26 cellular contexts compared by ENCODE assay signal in genomic region chr2:158112971-158113370, GRCh38.
"Had no signal": no experiment of that assay in that cellular context is flagged by ENCODE, and none has a peak within 500 bp of the region (broad histone marks: within the 10 kb centered on the region; RNA-seq: fewer than 3 reads in every experiment).

No MANE protein-coding gene starts in this region.

- H3K36me3 Mint-ChIP-seq: activated CD8-positive, alpha-beta memory T cell treated with anti-CD3 and anti-CD28 coated beads, Interleukin-2, amount 10 ng/mL, durations not matched to agents 7 days and 5 days; activated naive CD4-positive, alpha-beta T cell treated with anti-CD3 and anti-CD28 coated beads, Interleukin-2, amount 50 U/mL, for 24 hours; naive thymus-derived CD8-positive, alpha-beta T cell; neural progenitor cell; WTC11 had no signal

- H3K9me3 Mint-ChIP-seq: activated CD8-positive, alpha-beta T cell treated with anti-CD3 and anti-CD28 coated beads for 36 hours; activated naive CD4-positive, alpha-beta T cell treated with anti-CD3 and anti-CD28 coated beads, Interleukin-2, amount 50 U/mL, for 24 hours; activated naive CD8-positive, alpha-beta T cell treated with anti-CD3 and anti-CD28 coated beads, Interleukin-2, amount 50 U/mL, for 24 hours; activated T-helper 2 cell treated with anti-CD3 and anti-CD28 coated beads, Interferon-gamma antibody, Interleukin-2, Interleukin-4, amounts not matched to agents 10 μg/mL and 5 μg/mL and 100 μg/mL, durations not matched to agents 14 hours and 24 hours and 36 hours; neural progenitor cell had no signal

- H3K27ac Mint-ChIP-seq: activated CD8-positive, alpha-beta memory T cell treated with anti-CD3 and anti-CD28 coated beads, Interleukin-2, amount 10 ng/mL, durations not matched to agents 7 days and 5 days; activated CD8-positive, alpha-beta T cell treated with anti-CD3 and anti-CD28 coated beads for 36 hours; activated naive CD4-positive, alpha-beta T cell treated with anti-CD3 and anti-CD28 coated beads, Interleukin-2, amount 50 U/mL, for 24 hours; activated naive CD8-positive, alpha-beta T cell treated with anti-CD3 and anti-CD28 coated beads, Interleukin-2, amount 50 U/mL, for 24 hours; activated T-helper 2 cell treated with anti-CD3 and anti-CD28 coated beads, Interferon-gamma antibody, Interleukin-2, Interleukin-4, amounts not matched to agents 10 μg/mL and 5 μg/mL and 100 μg/mL, durations not matched to agents 14 hours and 24 hours and 36 hours; naive thymus-derived CD8-positive, alpha-beta T cell; neural progenitor cell; WTC11 had no signal

- ATAC-seq: activated CD8-positive, alpha-beta memory T cell treated with anti-CD3 and anti-CD28 coated beads, Interleukin-2, amount 10 ng/mL, durations not matched to agents 7 days and 5 days; activated CD8-positive, alpha-beta T cell treated with anti-CD3 and anti-CD28 coated beads for 36 hours; activated naive CD8-positive, alpha-beta T cell treated with anti-CD3 and anti-CD28 coated beads, Interleukin-2, amount 50 U/mL, for 24 hours; lower lobe of right lung; naive thymus-derived CD8-positive, alpha-beta T cell; stimulated activated naive CD8-positive, alpha-beta T cell treated with anti-CD3 and anti-CD28 coated beads, Interleukin-15, Interleukin-2, amounts not matched to agents 100 U/mL and 50 U/mL, for 24 hours; WTC11 had no signal

- DNase-seq: activated CD4-positive, alpha-beta T cell treated with anti-CD3 and anti-CD28 coated beads for 1 hour; activated CD4-positive, alpha-beta T cell treated with anti-CD3 and anti-CD28 coated beads, Interleukin-2, amount 50 U/mL, for 1 hour; activated CD8-positive, alpha-beta memory T cell treated with anti-CD3 and anti-CD28 coated beads, Interleukin-2, amount 10 ng/mL, durations not matched to agents 7 days and 5 days; activated CD8-positive, alpha-beta T cell treated with anti-CD3 and anti-CD28 coated beads for 36 hours; activated naive CD8-positive, alpha-beta T cell treated with anti-CD3 and anti-CD28 coated beads, Interleukin-2, amount 50 U/mL, for 24 hours; activated T-cell treated with anti-CD3 and anti-CD28 coated beads, Interleukin-2, amount 50 U/mL, for 48 hours; anterior cingulate cortex; brain microvascular endothelial cell; dorsolateral prefrontal cortex; effector memory CD4-positive, alpha-beta T cell; foreskin fibroblast; kidney glomerular epithelial cell; lower lobe of right lung; mesenchymal stem cell; naive thymus-derived CD8-positive, alpha-beta T cell; stimulated activated CD4-positive, alpha-beta T cell treated with anti-CD3 and anti-CD28 coated beads, Interleukin-2, amount 100 ng/mL, for 48 hours; stimulated activated naive CD8-positive, alpha-beta T cell treated with anti-CD3 and anti-CD28 coated beads, Interleukin-15, Interleukin-2, amounts not matched to agents 100 U/mL and 50 U/mL, for 24 hours; T-helper 2 cell; trophoblast cell had no signal

- H3K4me3 Mint-ChIP-seq: activated CD8-positive, alpha-beta memory T cell treated with anti-CD3 and anti-CD28 coated beads, Interleukin-2, amount 10 ng/mL, durations not matched to agents 7 days and 5 days; activated CD8-positive, alpha-beta T cell treated with anti-CD3 and anti-CD28 coated beads for 36 hours; activated naive CD4-positive, alpha-beta T cell treated with anti-CD3 and anti-CD28 coated beads, Interleukin-2, amount 50 U/mL, for 24 hours; activated naive CD8-positive, alpha-beta T cell treated with anti-CD3 and anti-CD28 coated beads, Interleukin-2, amount 50 U/mL, for 24 hours; naive thymus-derived CD8-positive, alpha-beta T cell; neural progenitor cell; WTC11 had no signal

- H3K4me3 ChIP-seq: coronary artery, dorsolateral prefrontal cortex, lower lobe of right lung, neural progenitor cell, right atrium auricular region, thoracic aorta had no signal

- H3K4me1 Mint-ChIP-seq: activated CD8-positive, alpha-beta memory T cell treated with anti-CD3 and anti-CD28 coated beads, Interleukin-2, amount 10 ng/mL, durations not matched to agents 7 days and 5 days; activated naive CD4-positive, alpha-beta T cell treated with anti-CD3 and anti-CD28 coated beads, Interleukin-2, amount 50 U/mL, for 24 hours; activated naive CD8-positive, alpha-beta T cell treated with anti-CD3 and anti-CD28 coated beads, Interleukin-2, amount 50 U/mL, for 24 hours; naive thymus-derived CD8-positive, alpha-beta T cell; neural progenitor cell had no signal
